Comparison of ENCODE assay signal across 1 cellular context in the genomic region with DNA sequence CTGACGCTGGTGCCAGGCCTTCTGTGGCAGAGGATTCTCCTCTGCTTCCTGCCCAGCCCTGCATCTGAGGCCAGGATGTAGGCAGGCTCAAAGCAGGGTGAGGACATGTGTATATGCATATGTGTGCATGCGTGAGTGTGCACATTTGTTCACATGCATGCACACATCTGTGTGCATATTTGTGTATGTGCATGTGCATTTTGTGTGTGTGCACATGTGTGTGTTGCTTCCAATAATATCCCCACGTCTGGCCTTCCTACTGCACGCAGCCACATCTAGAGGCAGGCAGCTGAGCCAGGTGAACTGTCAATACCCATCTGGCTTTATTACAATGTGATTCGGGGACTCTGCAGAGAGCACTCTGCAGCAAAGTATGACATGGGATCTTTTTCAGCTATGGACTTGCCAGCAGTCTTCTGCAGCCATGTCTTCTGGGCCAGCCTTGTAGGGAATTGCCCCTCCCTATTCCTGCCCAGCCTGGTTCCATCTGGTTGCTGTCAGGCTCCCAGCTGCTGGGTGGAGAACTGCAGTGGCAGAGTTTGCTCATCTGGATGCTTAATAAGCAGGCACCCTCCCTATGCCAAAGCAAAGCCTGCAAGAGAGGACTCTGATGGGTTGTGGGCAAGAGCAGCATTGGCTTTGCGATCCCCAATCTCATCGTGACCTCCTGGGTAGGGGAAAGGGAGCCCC.
TF ChIP-seq lines count a peak whose summit lies in the region.

No MANE protein-coding gene starts in this region.

TF ChIP-seq in H1, 55 proteins besides CTCF, POLR2A, EP300 and RAD21 (continued from another document):
- TF ChIP-seq SIX5 (IDR thresholded peaks at IDR 0.05; ENCODE audit: low read depth, low read length) (no peak), BACH1 (IDR thresholded peaks at IDR 0.05; ENCODE audit: low read length) (no peak), MAFK (IDR thresholded peaks at IDR 0.05; ENCODE audit: low read depth, low read length) (no peak), RFX5 (IDR thresholded peaks at IDR 0.05; ENCODE audit: borderline replicate concordance, low read depth, low read length) (no peak), ATF3 (IDR thresholded peaks at IDR 0.05; ENCODE audit: insufficient read depth, low read depth, low read length) (no peak)
